8 cellular contexts compared by ENCODE assay signal in the genomic region with DNA sequence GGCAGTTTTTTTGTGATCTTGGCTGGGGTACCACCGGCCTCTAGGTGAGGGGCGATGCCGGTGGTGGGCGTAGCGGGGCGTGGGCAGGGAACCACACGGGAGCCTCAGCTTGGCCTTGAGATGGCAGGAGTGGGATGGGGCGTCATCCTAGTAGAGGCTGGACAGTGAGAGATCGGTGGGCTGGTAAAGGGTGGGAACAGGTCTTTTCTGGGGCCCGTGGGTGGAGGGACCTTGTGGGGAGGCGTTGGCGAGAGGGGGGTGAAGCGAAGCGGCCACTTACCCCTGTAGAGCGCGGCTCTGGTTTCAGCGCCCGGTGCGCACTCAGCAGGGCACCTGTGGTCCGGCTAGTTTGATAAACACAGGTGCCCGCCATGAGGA. TPM values are rescaled to one million over a fixed set of nuclear protein-coding genes. Genes with fewer than 3 reads are reported as not detected.
DNase-seq lines count a peak whose midpoint lies in the region; ATAC-seq and TF ChIP-seq lines count a peak whose summit lies in the region.

No MANE protein-coding gene starts in this region.

- no peaks in the 10 kb centered on the region for H3K9me3 ChIP-seq in HAP-1
- no peaks in the 10 kb centered on the region for H3K9me3 ChIP-seq in hepatocyte (ENCODE audit: low read depth)

- H2AFZ ChIP-seq in hepatocyte, result peak overlapping the region; percentile 45

- peaks cover 71% of the 10 kb centered on the region for H3K4me1 Mint-ChIP-seq in stimulated activated memory B cell treated with anti-CD40 and anti-IgM and Interleukin-4, amounts not matched to agents 10 μg/mL and 1 μg/mL and 100 μg/mL, for 72 hours

- DNase-seq in HAP-1 (ENCODE audit: low spot score in 2 of 2), result no peak
- no peak for DNase-seq in hepatocyte (ENCODE audit: low spot score)
- DNase-seq in UCSD-AML1 (lab: John Stamatoyannopoulos, UW; ENCODE audit: unreplicated experiment), result no peak
- DNase-seq in stimulated activated CD8-positive, alpha-beta memory T cell treated with anti-CD3 and anti-CD28 coated beads, Interleukin-4, amount 100 ng/mL, for 48 hours, result no peak

- H3K4me2 ChIP-seq in hepatocyte, result peak overlapping the region; percentile 88

- H3K27ac ChIP-seq in hepatocyte, result peak overlapping the region; percentile 91

- no peak for TF ChIP-seq CTCF in WI38 (IDR thresholded peaks at IDR 0.05; ENCODE audit: low read depth, low read length)
- no peak for TF ChIP-seq CTCF in hepatocyte (IDR thresholded peaks at IDR 0.05; ENCODE audit: poor library complexity)

- no peaks in the 10 kb centered on the region for H3K27me3 ChIP-seq in HAP-1 (ENCODE audit: low read depth)
- H3K27me3 ChIP-seq in hepatocyte, result peaks cover 7% of the 10 kb centered on the region

- no peaks in the 10 kb centered on the region for H3K27me3 Mint-ChIP-seq in stimulated activated memory B cell treated with anti-CD40 and anti-IgM and Interleukin-4, amounts not matched to agents 10 μg/mL and 1 μg/mL and 100 μg/mL, for 72 hours

- H3K36me3 ChIP-seq in HAP-1 (replicated peaks) (no peaks in the 10 kb centered on the region), hepatocyte (replicated peaks; ENCODE audit: insufficient read depth, low read depth) (no peaks in the 10 kb centered on the region)

- H3K9me3 Mint-ChIP-seq in stimulated activated memory B cell treated with anti-CD40 and anti-IgM and Interleukin-4, amounts not matched to agents 10 μg/mL and 1 μg/mL and 100 μg/mL, for 72 hours, result no peaks in the 10 kb centered on the region

- H3K9me2 ChIP-seq in hepatocyte (replicated peaks; ENCODE audit: insufficient read depth), result no peaks in the 10 kb centered on the region

- peaks cover 2% of the 10 kb centered on the region for H4K20me1 ChIP-seq in hepatocyte (ENCODE audit: insufficient read depth, poor library complexity, severe bottlenecking)

- peaks cover 11% of the 10 kb centered on the region for H3K4me1 ChIP-seq in HAP-1
- H3K4me1 ChIP-seq in hepatocyte (ENCODE audit: insufficient read depth), result peaks cover 49% of the 10 kb centered on the region

- H3K4me3 ChIP-seq in HAP-1, result peak overlapping the region; percentile 18
- H3K4me3 ChIP-seq in WI38 (ENCODE audit: low read depth, low read length), result peak overlapping the region; percentile 45
- H3K4me3 ChIP-seq in hepatocyte, result no peak overlapping the region

- WGBS in hepatocyte (ENCODE audit: low lambda C conversion rate, missing lambda C conversion rate), result 21% methylated on average over 18 of the region's 21 CpGs

- peaks cover 24% of the 10 kb centered on the region for H3K36me3 Mint-ChIP-seq in stimulated activated memory B cell treated with anti-CD40 and anti-IgM and Interleukin-4, amounts not matched to agents 10 μg/mL and 1 μg/mL and 100 μg/mL, for 72 hours

- peaks cover 33% of the 10 kb centered on the region for H3K79me2 ChIP-seq in hepatocyte

- no peak for ATAC-seq in stimulated activated memory B cell treated with anti-CD40 and anti-IgM and Interleukin-4, amounts not matched to agents 10 μg/mL and 1 μg/mL and 100 μg/mL, for 72 hours
- no peak for ATAC-seq in GM18498 (IDR thresholded peaks at IDR 0.05; ENCODE audit: unreplicated experiment)
- ATAC-seq in GM21528 (IDR thresholded peaks at IDR 0.05; ENCODE audit: low FRiP score, unreplicated experiment), result no peak

- H3K27ac Mint-ChIP-seq in stimulated activated memory B cell treated with anti-CD40 and anti-IgM and Interleukin-4, amounts not matched to agents 10 μg/mL and 1 μg/mL and 100 μg/mL, for 72 hours, result peak overlapping the region; percentile 68

- H3K4me3 Mint-ChIP-seq in stimulated activated memory B cell treated with anti-CD40 and anti-IgM and Interleukin-4, amounts not matched to agents 10 μg/mL and 1 μg/mL and 100 μg/mL, for 72 hours, result peak overlapping the region; percentile 81

- in situ Hi-C loops in HAP-1 (cut with MboI; ENCODE audit: low sequenced_read_pairs), result no loop called here

RNA-seq across cellular contexts. Expression of gene ITPR3, which starts 12.0 kb away (rescaled TPM):
- 27.3 and 39.6 TPM in 2 replicates for total RNA-seq in hepatocyte
- polyA plus RNA-seq in hepatocyte, result 14.8 and 16.5 TPM in 2 replicates

RNA-seq across cellular contexts. Expression of gene BAK1, which starts 53.0 kb away (rescaled TPM):
- 18.6 and 24.0 TPM in 2 replicates for total RNA-seq in hepatocyte
- 23.6 and 33.1 TPM in 2 replicates for polyA plus RNA-seq in hepatocyte
